In the genomic region with DNA sequence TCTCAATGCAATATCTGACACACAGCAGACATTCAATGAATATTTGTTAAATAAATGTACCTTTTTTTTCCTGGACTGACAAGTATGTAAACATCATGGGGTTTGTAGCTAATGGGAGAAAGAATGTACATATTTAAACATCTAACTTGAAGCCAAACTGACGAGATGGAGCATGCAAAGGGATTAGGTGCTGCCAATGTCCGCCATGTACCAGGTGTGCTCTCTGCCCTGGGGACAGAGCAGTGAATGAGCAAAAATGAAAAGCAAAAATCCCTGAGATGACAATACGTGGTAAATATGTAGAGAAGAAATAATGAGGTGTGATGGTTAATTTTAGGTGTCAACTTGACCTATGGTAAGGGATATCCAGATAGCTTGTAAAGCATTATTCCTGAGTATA, we compare ENCODE assay signal across 7 cellular contexts.
"Had no signal": no experiment of that assay in that cellular context is flagged by ENCODE, and none has a peak within 500 bp of the region (broad histone marks: within the 10 kb centered on the region; RNA-seq: fewer than 3 reads in every experiment).

No MANE protein-coding gene starts in this region.

- DNase-seq: IMR-90, KBM-7 had no signal

- H3K27ac Mint-ChIP-seq: IgD-negative memory B cell had no signal

- H3K27ac ChIP-seq: HL-60 had no signal

- H3K4me3 Mint-ChIP-seq: IgD-negative memory B cell had no signal

- H3K4me1 Mint-ChIP-seq: IgD-negative memory B cell had no signal

- H3K4me3 ChIP-seq: K562 had no signal

- ATAC-seq: HepG2, K562 had no signal

- FAIRE-seq: HepG2, HTR-8/SVneo, K562 had no signal

- H3K27me3 Mint-ChIP-seq: IgD-negative memory B cell had no signal

- H3K36me3 Mint-ChIP-seq: IgD-negative memory B cell had no signal
